ENCODE assay signal across 7 cellular contexts in the genomic region with DNA sequence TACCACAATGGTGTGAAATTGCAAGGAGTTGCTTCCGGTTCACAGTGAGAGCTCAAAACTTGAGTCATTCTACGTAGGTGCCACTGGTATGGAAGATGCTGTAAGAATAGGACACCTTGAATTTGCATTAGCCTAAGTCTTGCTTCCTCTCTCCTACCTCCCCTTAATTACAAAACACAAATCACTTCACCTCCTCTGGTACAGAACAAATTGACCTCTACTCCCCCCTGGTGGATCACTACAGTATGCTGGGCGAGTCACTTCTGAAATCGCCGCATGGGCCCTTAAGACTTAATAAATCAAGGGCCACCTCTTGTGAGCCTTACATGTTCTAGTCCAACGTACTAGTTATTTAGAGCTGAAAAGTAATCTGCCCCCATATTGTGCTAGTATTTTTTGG.
DNase-seq lines count a peak whose midpoint lies in the region; ATAC-seq and TF ChIP-seq lines count a peak whose summit lies in the region.

No MANE protein-coding gene starts in this region.

- no peaks in the 10 kb centered on the region for H3K36me3 ChIP-seq in OCI-LY1 (ENCODE audit: insufficient read depth, low read length)
- no peaks in the 10 kb centered on the region for H3K36me3 ChIP-seq in esophagus squamous epithelium

- H3K4me1 ChIP-seq in OCI-LY1 (ENCODE audit: insufficient read depth, low read length, severe bottlenecking) (no peaks in the 10 kb centered on the region), esophagus squamous epithelium (no peaks in the 10 kb centered on the region)

- H3K27me3 ChIP-seq in OCI-LY1 (ENCODE audit: insufficient read depth, low read length): no peaks in the 10 kb centered on the region
- no peaks in the 10 kb centered on the region for H3K27me3 ChIP-seq in esophagus squamous epithelium

- DNase-seq in ELR (ENCODE audit: low read depth): peak; percentile 27
- DNase-seq in esophagus squamous epithelium (lab: John Stamatoyannopoulos, UW): no peak
- DNase-seq in stimulated activated CD4-positive, alpha-beta T cell treated with anti-CD3 and anti-CD28 coated beads, Interleukin-4, amount 100 ng/mL, for 24 hours: peak; percentile 40
- DNase-seq in NCI-H226: no peak

- no peaks in the 10 kb centered on the region for H3F3A ChIP-seq in OCI-LY1 (ENCODE audit: insufficient read depth, low read length)

- no peak overlapping the region for H3K4me2 ChIP-seq in OCI-LY1 (ENCODE audit: low read length)

- intact Hi-C loops in esophagus squamous epithelium (cut with DNase I): no loop called here

- H3K4me3 ChIP-seq in OCI-LY1 (ENCODE audit: low read depth, low read length, poor library complexity, severe bottlenecking) (no peak overlapping the region), esophagus squamous epithelium (no peak overlapping the region)

- H3K79me2 ChIP-seq in OCI-LY1 (ENCODE audit: insufficient read depth, low read length): no peaks in the 10 kb centered on the region

- H3K27ac ChIP-seq in OCI-LY1 (ENCODE audit: low read depth, low read length, poor library complexity, severe bottlenecking) (no peak overlapping the region), esophagus squamous epithelium (no peak overlapping the region)

- TF ChIP-seq POLR2A in esophagus squamous epithelium (IDR thresholded peaks at IDR 0.05): no peak

- no peak overlapping the region for H3K9ac ChIP-seq in OCI-LY1 (ENCODE audit: low read length)

- H2AFZ ChIP-seq in OCI-LY1 (ENCODE audit: low read length): no peak overlapping the region

- TF ChIP-seq CTCF in OCI-LY1 (IDR thresholded peaks at IDR 0.05; ENCODE audit: low read length): peak; percentile 79
- TF ChIP-seq CTCF in esophagus squamous epithelium (IDR thresholded peaks at IDR 0.05): peak in 4 of 6 experiments; percentile 28 to 49 (median 28)

- H4K20me1 ChIP-seq in OCI-LY1 (ENCODE audit: insufficient read depth, low read length): no peaks in the 10 kb centered on the region

- peak; percentile 80 for ATAC-seq in GM19025 (IDR thresholded peaks at IDR 0.05; ENCODE audit: low read depth, unreplicated experiment)
- peak; percentile 78 for ATAC-seq in HG03095 (IDR thresholded peaks at IDR 0.05; ENCODE audit: unreplicated experiment)

- WGBS in esophagus squamous epithelium, 2 donors: 64 to 65% methylated on average over 6 of the region's 6 CpGs

- H3K9me3 ChIP-seq in OCI-LY1 (ENCODE audit: low read length) (no peaks in the 10 kb centered on the region), esophagus squamous epithelium (no peaks in the 10 kb centered on the region)

- H3K9me2 ChIP-seq in OCI-LY1 (ENCODE audit: low read depth, low read length): no peaks in the 10 kb centered on the region

Comparison
In these comparisons a context has a peak if more than half of its experiments do, and no peak if none do; other contexts are left out.
1. DNase-seq: peak in ELR (single experiment) and stimulated activated CD4-positive, alpha-beta T cell treated with anti-CD3 and anti-CD28 coated beads, Interleukin-4, amount 100 ng/mL, for 24 hours (single experiment); none in esophagus squamous epithelium (single experiment) and NCI-H226 (single experiment).